ENCODE assay signal across 26 cellular contexts in genomic region chr10:130542761-130543160, GRCh38.
"Had no signal": no experiment of that assay in that cellular context is flagged by ENCODE, and none has a peak within 500 bp of the region (broad histone marks: within the 10 kb centered on the region; RNA-seq: fewer than 3 reads in every experiment).

No MANE protein-coding gene starts in this region.

- H3K4me1 ChIP-seq: adrenal gland, colonic mucosa had no signal

- DNase-seq: activated CD4-positive, alpha-beta memory T cell treated with anti-CD3 and anti-CD28 coated beads for 36 hours; activated CD4-positive, alpha-beta T cell treated with anti-CD3 and anti-CD28 coated beads for 36 hours; activated CD4-positive, alpha-beta T cell treated with anti-CD3 and anti-CD28 coated beads, Interleukin-2, amount 10 ng/mL, durations not matched to agents 24 days and 14 days; activated CD4-positive, CD25-positive, alpha-beta regulatory T cell; activated CD4-positive, CD25-positive, alpha-beta regulatory T cell treated with anti-CD3 and anti-CD28 coated beads, Interleukin-2, amount 50 U/mL, for 72 hours; activated CD8-positive, alpha-beta memory T cell treated with anti-CD3 and anti-CD28 coated beads, Interleukin-2, amount 10 ng/mL, durations not matched to agents 7 days and 5 days; activated CD8-positive, alpha-beta memory T cell treated with anti-CD3 and anti-CD28 coated beads, Interleukin-2, amount 50 U/mL, for 4 hours; activated CD8-positive, alpha-beta T cell treated with anti-CD3 and anti-CD28 coated beads, Interleukin-2, amount 10 ng/mL, durations not matched to agents 7 days and 5 days; activated effector memory CD4-positive, alpha-beta T cell treated with anti-CD3 and anti-CD28 coated beads, Interleukin-2, amount 50 U/mL, for 16 hours; activated naive CD4-positive, alpha-beta T cell treated with anti-CD3 and anti-CD28 coated beads for 36 hours; activated naive CD8-positive, alpha-beta T cell treated with anti-CD3 and anti-CD28 coated beads for 36 hours; activated naive CD8-positive, alpha-beta T cell treated with anti-CD3 and anti-CD28 coated beads, Interleukin-2, amount 50 U/mL, for 24 hours; activated T-cell treated with anti-CD3 and anti-CD28 coated beads, Interleukin-2, amount 50 U/mL, for 1 hour; activated T-cell treated with anti-CD3 and anti-CD28 coated beads, Interleukin-2, amount 50 U/mL, for 48 hours; adrenal gland; amygdala; aorta; body of pancreas; central memory CD4-positive, alpha-beta T cell; cerebellar nuclear complex; colonic mucosa; effector CD8-positive, alpha-beta T cell; foreskin fibroblast; T-helper 2 cell had no signal

- H3K27ac ChIP-seq: adrenal gland, body of pancreas, cardiac muscle cell, colonic mucosa, epithelial cell of prostate had no signal

- H3K4me3 ChIP-seq: adrenal gland, body of pancreas, cardiac muscle cell, colonic mucosa had no signal

- H3K27me3 ChIP-seq: body of pancreas, cardiac muscle cell, colonic mucosa had no signal

- H3K36me3 ChIP-seq: adrenal gland, cardiac muscle cell, colonic mucosa had no signal

- H3K9me3 ChIP-seq: adrenal gland, body of pancreas, colonic mucosa had no signal
